ENCODE assay signal across 9 cellular contexts in the genomic region with DNA sequence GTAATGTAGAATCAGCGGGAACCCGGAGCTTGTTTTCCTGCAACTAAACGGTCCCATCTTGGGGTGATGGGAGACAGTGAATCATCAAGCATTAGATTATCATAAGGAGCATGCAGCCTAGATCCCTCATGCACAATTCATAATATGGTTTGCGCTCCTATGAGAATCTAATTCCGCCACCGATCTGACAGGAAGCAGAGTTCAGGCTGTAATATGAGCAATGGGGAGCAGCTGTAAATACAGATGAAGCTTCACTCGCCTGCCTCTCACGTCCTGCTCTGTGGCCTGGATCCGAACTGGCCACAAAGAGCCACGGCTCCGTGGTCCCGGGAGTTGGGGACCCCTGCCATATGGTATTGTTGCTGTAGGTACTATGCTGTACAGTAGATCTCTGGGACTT. TPM values are rescaled to one million over a fixed set of nuclear protein-coding genes. Genes with fewer than 3 reads are reported as not detected.
DNase-seq lines count a peak whose midpoint lies in the region; ATAC-seq and TF ChIP-seq lines count a peak whose summit lies in the region.
"Had no signal": no experiment of that assay in that cellular context is flagged by ENCODE, and none has a peak within 500 bp of the region (broad histone marks: within the 10 kb centered on the region; RNA-seq: fewer than 3 reads in every experiment).

No MANE protein-coding gene starts in this region.

- H3K4me1 ChIP-seq in parathyroid adenoma (no peaks in the 10 kb centered on the region), mammary epithelial cell (ENCODE audit: insufficient read depth, low read length) (peaks cover 6% of the 10 kb centered on the region)

- TF ChIP-seq CTCF in parathyroid adenoma (IDR thresholded peaks at IDR 0.05) (no peak), mammary epithelial cell (conservative IDR thresholded peaks at IDR 0.05 in 1 of 2, IDR thresholded peaks at IDR 0.05 in 1 of 2; ENCODE audit: extremely low read depth in 1 of 2, insufficient read depth in 1 of 2, low read depth in 1 of 2, low read length in 2 of 2) (no peak)

- no peaks in the 10 kb centered on the region for H3K27me3 Mint-ChIP-seq in IgD-negative memory B cell

- WGBS in mammary epithelial cell (ENCODE audit: low coverage, missing lambda C conversion rate) = 96% methylated on average over 12 of the region's 12 CpGs

- H3K9me3 ChIP-seq in parathyroid adenoma (ENCODE audit: control insufficient read depth, low read length) (no peaks in the 10 kb centered on the region), mammary epithelial cell (replicated peaks; ENCODE audit: insufficient read depth, low read length) (no peaks in the 10 kb centered on the region)

- H3K4me2 ChIP-seq in parathyroid adenoma (ENCODE audit: low read length) = peak overlapping the region; percentile 51
- H3K4me2 ChIP-seq in mammary epithelial cell (ENCODE audit: insufficient read depth, low read depth, low read length) = no peak overlapping the region

- peak; percentile 59 for DNase-seq in brain pericyte (ENCODE audit: low read depth, low spot score)
- no peak for DNase-seq in NCI-H1436 (lab: John Stamatoyannopoulos, UW)
- no peak for DNase-seq in effector CD8-positive, alpha-beta T cell (lab: John Stamatoyannopoulos, UW)
- no peak for DNase-seq in mammary epithelial cell

- peaks cover 7% of the 10 kb centered on the region for H3K36me3 Mint-ChIP-seq in IgD-negative memory B cell

- no peaks in the 10 kb centered on the region for H3K27me3 ChIP-seq in parathyroid adenoma (ENCODE audit: control insufficient read depth, insufficient read depth, low read length)
- no peaks in the 10 kb centered on the region for H3K27me3 ChIP-seq in mammary epithelial cell (ENCODE audit: insufficient read depth, low read length)

- peak; percentile 41 for ATAC-seq in GM18907 (IDR thresholded peaks at IDR 0.05; ENCODE audit: unreplicated experiment)
- no peak for ATAC-seq in HG02840 (IDR thresholded peaks at IDR 0.05; ENCODE audit: low FRiP score, unreplicated experiment)
- ATAC-seq: Panc1 had no signal

- no peaks in the 10 kb centered on the region for H3K79me2 ChIP-seq in parathyroid adenoma
- H3K79me2 ChIP-seq in mammary epithelial cell (ENCODE audit: insufficient read depth, low read length) = no peaks in the 10 kb centered on the region

- peak overlapping the region in 1 of 3 donors; percentile 60 for H3K27ac Mint-ChIP-seq in IgD-negative memory B cell

- no peak overlapping the region for H2AFZ ChIP-seq in parathyroid adenoma
- no peak overlapping the region for H2AFZ ChIP-seq in mammary epithelial cell (ENCODE audit: low read depth, low read length)

- no peaks in the 10 kb centered on the region for H4K20me1 ChIP-seq in mammary epithelial cell (ENCODE audit: insufficient read depth, low read length)

- H3K27ac ChIP-seq in parathyroid adenoma (no peak overlapping the region), mammary epithelial cell (ENCODE audit: insufficient read depth, low read depth, low read length) (no peak overlapping the region)

- H3K9ac ChIP-seq in parathyroid adenoma (no peak overlapping the region), mammary epithelial cell (ENCODE audit: insufficient read depth, low read length) (no peak overlapping the region)

- H3K4me3 Mint-ChIP-seq in IgD-negative memory B cell = peak overlapping the region; percentile 54 to 85 (median 80)

- dilution Hi-C loops in mammary epithelial cell (cut with HindIII; ENCODE audit: low sequenced_read_pairs) = no loop called here

- peaks cover 17 to 23% (median 22%) of the 10 kb centered on the region in 3 donors for H3K4me1 Mint-ChIP-seq in IgD-negative memory B cell

- H3K36me3 ChIP-seq in parathyroid adenoma (ENCODE audit: control insufficient read depth, insufficient read depth, low read length) = no peaks in the 10 kb centered on the region
- no peaks in the 10 kb centered on the region for H3K36me3 ChIP-seq in mammary epithelial cell (ENCODE audit: insufficient read depth, low read length)

- peak overlapping the region; percentile 11 for H3K4me3 ChIP-seq in parathyroid adenoma (ENCODE audit: low read depth, low read length)
- no peak overlapping the region for H3K4me3 ChIP-seq in mammary epithelial cell (replicated peaks in 1 of 3; ENCODE audit: insufficient read depth in 1 of 3, low read depth in 2 of 3, low read length in 3 of 3)

- intact Hi-C loops in mammary epithelial cell (cut with micrococcal nuclease) = no loop called here

- in situ Hi-C loops in mammary epithelial cell (cut with MboI; ENCODE audit: low sequenced_read_pairs in 2 of 2) = no loop called here

- H3K9me3 Mint-ChIP-seq in IgD-negative memory B cell = peaks cover 2 to 14% (median 11%) of the 10 kb centered on the region in 3 donors

- no TSS peak for BruUV-seq in mammary epithelial cell (replicated peaks; lab: Mats Ljungman, UMichigan)

- CTCF ChIA-PET in mammary epithelial cell (lab: Charles Lee; ENCODE audit: low non-redundant PET) = no interaction called here

RNA-seq across cellular contexts. Expression of gene IFI44, which starts 1.6 kb away (rescaled TPM):
- 5.4 TPM for polyA plus RNA-seq in IgD-negative memory B cell
- 1 to 10 TPM; 1.3 to 5.0 TPM for total RNA-seq in mammary epithelial cell
- polyA plus RNA-seq in mammary epithelial cell = 1.2 TPM
- not detected for polyA minus RNA-seq in mammary epithelial cell

RNA-seq across cellular contexts. Expression of gene IFI44L, which starts 31.0 kb away (rescaled TPM):
- polyA plus RNA-seq in IgD-negative memory B cell = 9.3 TPM
- total RNA-seq in mammary epithelial cell = 1 to 10 TPM; 1.2 to 2.7 TPM
- polyA plus RNA-seq in mammary epithelial cell = 0.14 TPM
- polyA minus RNA-seq in mammary epithelial cell = not detected
